Comparison of ENCODE assay signal across 22 cellular contexts in the genomic region with DNA sequence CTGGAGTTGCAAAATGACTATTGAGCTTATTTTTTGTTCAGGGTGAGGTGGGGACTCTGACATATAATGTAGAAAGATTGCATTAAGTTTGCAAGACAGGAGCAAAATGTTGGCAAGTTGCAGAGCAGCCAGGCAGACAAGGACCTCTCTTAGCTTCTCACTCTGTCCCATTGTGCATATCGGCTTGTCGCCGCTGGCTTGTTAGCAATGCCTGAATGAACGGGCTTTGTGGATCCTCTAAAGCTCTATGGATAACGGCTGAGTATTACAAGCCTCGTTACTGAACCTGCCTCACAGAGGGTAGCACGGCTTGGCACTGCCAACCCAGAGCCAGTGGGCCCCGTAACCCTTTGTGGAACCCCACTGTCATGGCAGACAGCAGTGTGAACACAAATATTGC.
"Had no signal": no experiment of that assay in that cellular context is flagged by ENCODE, and none has a peak within 500 bp of the region (broad histone marks: within the 10 kb centered on the region; RNA-seq: fewer than 3 reads in every experiment).

No MANE protein-coding gene starts in this region.

- H3K36me3 Mint-ChIP-seq: activated naive CD8-positive, alpha-beta T cell treated with anti-CD3 and anti-CD28 coated beads for 36 hours; naive thymus-derived CD4-positive, alpha-beta T cell; T-cell had no signal

- H3K4me1 ChIP-seq: breast epithelium, colonic mucosa, esophagus squamous epithelium, gastroesophageal sphincter, heart right ventricle, prostate gland, suprapubic skin, tibial nerve had no signal

- H3K4me3 ChIP-seq: breast epithelium, colonic mucosa, dorsolateral prefrontal cortex, esophagus squamous epithelium, gastroesophageal sphincter, heart right ventricle, prostate gland, suprapubic skin, tibial nerve had no signal

- H3K4me1 Mint-ChIP-seq: activated naive CD8-positive, alpha-beta T cell treated with anti-CD3 and anti-CD28 coated beads for 36 hours; naive thymus-derived CD4-positive, alpha-beta T cell; stimulated activated naive CD8-positive, alpha-beta T cell treated with anti-CD3 and anti-CD28 coated beads, Interleukin-15, amount 100 ng/mL, for 72 hours had no signal

- H3K9me3 ChIP-seq: breast epithelium, colonic mucosa, esophagus squamous epithelium, gastroesophageal sphincter, heart right ventricle, prostate gland, suprapubic skin, tibial nerve had no signal

- ATAC-seq: activated T-cell treated with anti-CD3 and anti-CD28 coated beads, Interleukin-2, amount 50 U/mL, for 4 hours; gastroesophageal sphincter; heart right ventricle; left cardiac atrium; naive thymus-derived CD4-positive, alpha-beta T cell; right cardiac atrium; T-cell had no signal

- H3K36me3 ChIP-seq: breast epithelium, colonic mucosa, esophagus squamous epithelium, gastroesophageal sphincter, heart right ventricle, prostate gland, suprapubic skin, tibial nerve had no signal

- H3K27me3 ChIP-seq: breast epithelium, colonic mucosa, esophagus squamous epithelium, tibial nerve had no signal

- H3K9me3 Mint-ChIP-seq: activated naive CD8-positive, alpha-beta T cell treated with anti-CD3 and anti-CD28 coated beads for 36 hours; activated T-cell treated with anti-CD3 and anti-CD28 coated beads, Interleukin-2, amount 50 U/mL, for 4 hours; activated T-helper 2 cell treated with anti-CD3 and anti-CD28 coated beads, Interferon-gamma antibody, Interleukin-2, Interleukin-4, amounts not matched to agents 10 μg/mL and 5 μg/mL and 100 μg/mL, durations not matched to agents 14 hours and 24 hours and 36 hours; stimulated activated naive CD8-positive, alpha-beta T cell treated with anti-CD3 and anti-CD28 coated beads, Interleukin-15, amount 100 ng/mL, for 72 hours; T-cell had no signal

- H3K27ac ChIP-seq: breast epithelium, colonic mucosa, dorsolateral prefrontal cortex, esophagus squamous epithelium, gastroesophageal sphincter, heart right ventricle, prostate gland, suprapubic skin, tibial nerve had no signal

- H3K4me3 Mint-ChIP-seq: activated naive CD8-positive, alpha-beta T cell treated with anti-CD3 and anti-CD28 coated beads for 36 hours; activated T-cell treated with anti-CD3 and anti-CD28 coated beads, Interleukin-2, amount 50 U/mL, for 4 hours; naive thymus-derived CD4-positive, alpha-beta T cell; stimulated activated naive CD8-positive, alpha-beta T cell treated with anti-CD3 and anti-CD28 coated beads, Interleukin-15, amount 100 ng/mL, for 72 hours; T-cell had no signal

- DNase-seq: activated CD4-positive, alpha-beta T cell treated with anti-CD3 and anti-CD28 coated beads, Interleukin-2, amount 50 U/mL, for 48 hours; activated CD8-positive, alpha-beta memory T cell treated with anti-CD3 and anti-CD28 coated beads, Interleukin-2, amount 50 U/mL, for 48 hours; activated naive CD4-positive, alpha-beta T cell; activated naive CD8-positive, alpha-beta T cell treated with anti-CD3 and anti-CD28 coated beads for 36 hours; activated T-cell treated with anti-CD3 and anti-CD28 coated beads, Interleukin-2, amount 50 U/mL, for 4 hours; colonic mucosa; esophagus squamous epithelium; heart right ventricle; islet precursor cell; left cardiac atrium; mesendoderm; naive thymus-derived CD4-positive, alpha-beta T cell; right cardiac atrium; stimulated activated naive CD8-positive, alpha-beta T cell treated with anti-CD3 and anti-CD28 coated beads, Interleukin-15, amount 100 ng/mL, for 72 hours; T-cell had no signal

- H3K27ac Mint-ChIP-seq: activated naive CD8-positive, alpha-beta T cell treated with anti-CD3 and anti-CD28 coated beads for 36 hours; activated T-helper 2 cell treated with anti-CD3 and anti-CD28 coated beads, Interferon-gamma antibody, Interleukin-2, Interleukin-4, amounts not matched to agents 10 μg/mL and 5 μg/mL and 100 μg/mL, durations not matched to agents 14 hours and 24 hours and 36 hours; naive thymus-derived CD4-positive, alpha-beta T cell; T-cell had no signal
